ENCODE assay signal across 8 cellular contexts in the genomic region with DNA sequence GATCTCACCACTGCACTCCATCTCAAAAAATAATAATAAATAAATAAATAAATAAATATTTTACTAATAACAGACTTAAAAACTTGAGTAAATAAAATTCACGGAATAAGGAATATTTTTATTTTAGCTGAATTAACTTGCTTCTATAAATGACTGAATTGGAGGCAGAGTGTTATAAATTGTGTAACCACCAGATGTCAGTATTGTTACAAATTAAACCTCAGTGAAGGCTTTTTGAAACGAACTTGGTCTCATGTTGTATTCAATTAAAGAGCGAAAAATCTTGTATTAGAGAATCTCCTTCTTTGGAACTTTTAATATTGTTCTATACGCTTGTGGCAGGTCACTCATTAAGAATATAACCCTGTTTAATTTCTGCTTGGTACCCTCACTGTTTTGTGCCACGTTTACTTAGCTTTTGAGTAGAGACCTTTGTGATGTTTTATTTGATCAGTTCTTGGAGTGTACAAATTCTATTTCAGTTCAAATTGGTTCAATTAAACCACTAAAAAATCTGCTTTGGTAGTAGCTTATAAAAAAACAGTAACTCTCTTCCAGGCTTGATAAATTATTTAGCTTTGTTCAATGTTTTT. TPM values are rescaled to one million over a fixed set of nuclear protein-coding genes. Genes with fewer than 3 reads are reported as not detected.
DNase-seq lines count a peak whose midpoint lies in the region; ATAC-seq and TF ChIP-seq lines count a peak whose summit lies in the region.

No MANE protein-coding gene starts in this region.

- no peak overlapping the region for H3K4me2 ChIP-seq in MM.1S (ENCODE audit: low read depth, low read length)

- H2AFZ ChIP-seq in MM.1S (ENCODE audit: low read length), result no peak overlapping the region

- peak; percentile 64 for DNase-seq in MM.1S
- peak; percentile 55 for DNase-seq in RPMI8226
- peak; percentile 42 for DNase-seq in epithelial cell of proximal tubule (ENCODE audit: low read depth)
- DNase-seq in pons (ENCODE audit: low spot score), result peak; percentile 69
- no peak for DNase-seq in stimulated activated CD4-positive, alpha-beta T cell treated with anti-CD3 and anti-CD28 coated beads, Interleukin-2, amount 100 ng/mL, for 24 hours

- H3K79me2 ChIP-seq in MM.1S (ENCODE audit: low read length), result no peaks in the 10 kb centered on the region

- no peaks in the 10 kb centered on the region for H3K9me3 ChIP-seq in MM.1S (replicated peaks; ENCODE audit: insufficient read depth, low read length)

- H3K9ac ChIP-seq in MM.1S (ENCODE audit: low read length), result no peak overlapping the region

- no peaks in the 10 kb centered on the region for H3K27me3 ChIP-seq in MM.1S (replicated peaks; ENCODE audit: insufficient read depth, low read length)

- H3K4me3 ChIP-seq in MM.1S (ENCODE audit: low read length), result no peak overlapping the region
- H3K4me3 ChIP-seq in epithelial cell of proximal tubule (ENCODE audit: low read depth, low read length), result no peak overlapping the region

- no peaks in the 10 kb centered on the region for H3K36me3 ChIP-seq in MM.1S (replicated peaks; ENCODE audit: insufficient read depth, low read length)

- H3F3A ChIP-seq in MM.1S (ENCODE audit: insufficient read depth, low read length), result no peaks in the 10 kb centered on the region

- TF ChIP-seq CTCF in C4-2B (conservative IDR thresholded peaks at IDR 0.05), result peak; percentile 68
- peak; percentile 52 for TF ChIP-seq CTCF in MM.1S (IDR thresholded peaks at IDR 0.05; ENCODE audit: low read length)
- TF ChIP-seq CTCF in epithelial cell of proximal tubule (conservative IDR thresholded peaks at IDR 0.05; ENCODE audit: low read depth, low read length), result peak; percentile 55

- H3K4me1 ChIP-seq in MM.1S (ENCODE audit: low read length), result no peaks in the 10 kb centered on the region

- H4K20me1 ChIP-seq in MM.1S (ENCODE audit: insufficient read depth, low read length), result no peaks in the 10 kb centered on the region

- ATAC-seq in GM19043 (IDR thresholded peaks at IDR 0.05; ENCODE audit: low read depth, unreplicated experiment) (peak; percentile 75), HG03571 (IDR thresholded peaks at IDR 0.05; ENCODE audit: unreplicated experiment) (no peak)

- no peaks in the 10 kb centered on the region for H3K9me2 ChIP-seq in MM.1S (replicated peaks; ENCODE audit: insufficient read depth, low read length)

- H3K27ac ChIP-seq in C4-2B (no peak overlapping the region), MM.1S (ENCODE audit: low read length) (no peak overlapping the region)

RNA-seq across cellular contexts. Expression of gene SCIN, which starts 45.6 kb away (rescaled TPM):
- total RNA-seq in epithelial cell of proximal tubule, result 5.1 and 6.3 TPM in 2 replicates

Comparison
In these comparisons a context has a peak if more than half of its experiments do, and no peak if none do; other contexts are left out.
1. DNase-seq: peak in MM.1S (single experiment), RPMI8226 (single experiment), epithelial cell of proximal tubule (single experiment) and pons (single experiment); none in stimulated activated CD4-positive, alpha-beta T cell treated with anti-CD3 and anti-CD28 coated beads, Interleukin-2, amount 100 ng/mL, for 24 hours (0 of 2).
2. Peak in every context shown above with its lines, with median percentiles within 50 percentile points of each other: CTCF ChIP-seq.